In the genomic region with DNA sequence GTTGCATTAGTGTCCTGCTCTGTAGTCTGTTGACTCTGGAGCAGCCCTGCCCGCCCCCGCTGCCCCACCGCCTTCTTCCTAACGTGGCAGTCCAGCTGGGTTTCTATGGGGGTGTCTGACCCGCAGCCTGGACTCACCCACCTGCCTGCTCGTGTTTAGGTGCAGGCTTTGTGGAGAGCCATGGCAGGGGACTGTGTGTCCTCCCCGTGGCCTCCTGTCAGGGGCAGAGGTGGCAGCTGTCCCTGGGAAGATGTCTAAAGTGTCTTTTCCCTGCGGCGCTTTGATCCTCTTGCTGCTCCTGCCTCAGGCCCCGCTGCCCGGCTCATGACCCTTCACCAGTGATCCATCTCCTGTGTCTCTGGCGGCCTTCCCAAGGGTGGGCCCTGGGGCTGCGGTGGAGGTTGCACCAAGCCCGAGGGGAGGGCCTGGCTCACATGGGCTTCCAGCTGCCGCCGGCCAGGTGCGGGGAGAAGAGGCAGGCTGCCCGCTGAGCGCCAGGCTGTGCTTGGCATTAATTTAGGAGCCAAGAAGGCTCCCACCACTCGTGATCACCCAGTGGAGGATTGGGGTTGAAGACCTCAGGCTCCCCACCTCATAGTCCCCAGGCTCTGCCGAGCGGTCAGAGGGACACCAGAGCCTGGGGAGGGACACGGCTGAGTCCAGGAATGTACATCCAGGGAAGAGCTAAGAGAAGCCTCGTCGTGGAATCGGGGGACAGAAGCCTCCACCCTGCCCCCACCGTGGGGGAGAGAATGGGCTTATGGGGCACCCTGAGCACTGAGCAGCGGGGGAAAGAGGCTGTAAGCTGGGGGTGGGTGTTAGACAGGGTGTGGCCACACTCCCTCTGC, we compare ENCODE assay signal across 2 cellular contexts.
TF ChIP-seq lines count a peak whose summit lies in the region.

No MANE protein-coding gene starts in this region.

TF ChIP-seq in WTC11, 78 proteins besides CTCF, POLR2A, EP300 and RAD21 (continued from another document):
- TF ChIP-seq ZNF263 (CRISPR knock-in tag; IDR thresholded peaks at IDR 0.05; ENCODE audit: low read depth) (no peak), NFATC4 (CRISPR knock-in tag; IDR thresholded peaks at IDR 0.05) (no peak), GRHL2 (CRISPR knock-in tag; IDR thresholded peaks at IDR 0.05; ENCODE audit: insufficient replicate concordance, severe bottlenecking) (no peak), ATF1 (CRISPR knock-in tag; IDR thresholded peaks at IDR 0.05) (no peak), TCF7 (CRISPR knock-in tag; IDR thresholded peaks at IDR 0.05; ENCODE audit: low read depth) (no peak), AFF4 (CRISPR knock-in tag; IDR thresholded peaks at IDR 0.05; ENCODE audit: borderline replicate concordance) (no peak), ZNF121 (CRISPR knock-in tag; IDR thresholded peaks at IDR 0.05) (no peak), CBFB (CRISPR knock-in tag; IDR thresholded peaks at IDR 0.05; ENCODE audit: low read depth) (no peak), USF1 (CRISPR knock-in tag; IDR thresholded peaks at IDR 0.05) (no peak), SOX15 (CRISPR knock-in tag; IDR thresholded peaks at IDR 0.05) (no peak), OVOL2 (CRISPR knock-in tag; IDR thresholded peaks at IDR 0.05; ENCODE audit: borderline replicate concordance) (no peak)
- TF ChIP-seq, protein P1, sequence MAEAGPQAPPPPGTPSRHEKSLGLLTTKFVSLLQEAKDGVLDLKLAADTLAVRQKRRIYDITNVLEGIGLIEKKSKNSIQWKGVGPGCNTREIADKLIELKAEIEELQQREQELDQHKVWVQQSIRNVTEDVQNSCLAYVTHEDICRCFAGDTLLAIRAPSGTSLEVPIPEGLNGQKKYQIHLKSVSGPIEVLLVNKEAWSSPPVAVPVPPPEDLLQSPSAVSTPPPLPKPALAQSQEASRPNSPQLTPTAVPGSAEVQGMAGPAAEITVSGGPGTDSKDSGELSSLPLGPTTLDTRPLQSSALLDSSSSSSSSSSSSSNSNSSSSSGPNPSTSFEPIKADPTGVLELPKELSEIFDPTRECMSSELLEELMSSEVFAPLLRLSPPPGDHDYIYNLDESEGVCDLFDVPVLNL (CRISPR knock-in tag; IDR thresholded peaks at IDR 0.05; ENCODE audit: borderline replicate concordance, low read depth) = no peak
- TF ChIP-seq, protein P2, sequence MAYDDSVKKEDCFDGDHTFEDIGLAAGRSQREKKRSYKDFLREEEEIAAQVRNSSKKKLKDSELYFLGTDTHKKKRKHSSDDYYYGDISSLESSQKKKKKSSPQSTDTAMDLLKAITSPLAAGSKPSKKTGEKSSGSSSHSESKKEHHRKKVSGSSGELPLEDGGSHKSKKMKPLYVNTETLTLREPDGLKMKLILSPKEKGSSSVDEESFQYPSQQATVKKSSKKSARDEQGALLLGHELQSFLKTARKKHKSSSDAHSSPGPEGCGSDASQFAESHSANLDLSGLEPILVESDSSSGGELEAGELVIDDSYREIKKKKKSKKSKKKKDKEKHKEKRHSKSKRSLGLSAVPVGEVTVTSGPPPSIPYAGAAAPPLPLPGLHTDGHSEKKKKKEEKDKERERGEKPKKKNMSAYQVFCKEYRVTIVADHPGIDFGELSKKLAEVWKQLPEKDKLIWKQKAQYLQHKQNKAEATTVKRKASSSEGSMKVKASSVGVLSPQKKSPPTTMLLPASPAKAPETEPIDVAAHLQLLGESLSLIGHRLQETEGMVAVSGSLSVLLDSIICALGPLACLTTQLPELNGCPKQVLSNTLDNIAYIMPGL (CRISPR knock-in tag; IDR thresholded peaks at IDR 0.05) = no peak

TF ChIP-seq in HepG2, 621 proteins besides CTCF, POLR2A, EP300 and RAD21 (continued from another document and continues in another):
- TF ChIP-seq, protein P3, sequence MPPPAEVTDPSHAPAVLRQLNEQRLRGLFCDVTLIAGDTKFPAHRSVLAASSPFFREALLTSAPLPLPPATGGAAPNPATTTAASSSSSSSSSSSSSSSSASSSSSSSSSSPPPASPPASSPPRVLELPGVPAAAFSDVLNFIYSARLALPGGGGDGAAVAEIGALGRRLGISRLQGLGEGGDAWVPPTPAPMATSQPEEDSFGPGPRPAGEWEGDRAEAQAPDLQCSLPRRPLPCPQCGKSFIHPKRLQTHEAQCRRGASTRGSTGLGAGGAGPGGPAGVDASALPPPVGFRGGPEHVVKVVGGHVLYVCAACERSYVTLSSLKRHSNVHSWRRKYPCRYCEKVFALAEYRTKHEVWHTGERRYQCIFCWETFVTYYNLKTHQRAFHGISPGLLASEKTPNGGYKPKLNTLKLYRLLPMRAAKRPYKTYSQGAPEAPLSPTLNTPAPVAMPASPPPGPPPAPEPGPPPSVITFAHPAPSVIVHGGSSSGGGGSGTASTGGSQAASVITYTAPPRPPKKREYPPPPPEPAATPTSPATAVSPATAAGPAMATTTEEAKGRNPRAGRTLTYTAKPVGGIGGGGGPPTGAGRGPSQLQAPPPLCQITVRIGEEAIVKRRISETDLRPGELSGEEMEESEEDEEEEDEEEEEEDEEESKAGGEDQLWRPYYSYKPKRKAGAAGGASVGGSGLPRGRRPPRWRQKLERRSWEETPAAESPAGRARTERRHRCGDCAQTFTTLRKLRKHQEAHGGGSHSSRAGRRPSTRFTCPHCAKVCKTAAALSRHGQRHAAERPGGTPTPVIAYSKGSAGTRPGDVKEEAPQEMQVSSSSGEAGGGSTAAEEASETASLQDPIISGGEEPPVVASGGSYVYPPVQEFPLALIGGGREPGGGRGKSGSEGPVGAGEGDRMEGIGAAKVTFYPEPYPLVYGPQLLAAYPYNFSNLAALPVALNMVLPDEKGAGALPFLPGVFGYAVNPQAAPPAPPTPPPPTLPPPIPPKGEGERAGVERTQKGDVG (CRISPR knock-in tag; IDR thresholded peaks at IDR 0.05; ENCODE audit: borderline replicate concordance) = peak; percentile 96; the same call in 1 of the 2 replicates
- TF ChIP-seq FOXA3 (CRISPR knock-in tag; IDR thresholded peaks at IDR 0.05) (peak; percentile 70), KLF11 (CRISPR knock-in tag; IDR thresholded peaks at IDR 0.05) (peak; percentile 45; the same call in 1 of the 2 replicates), MXD4 (CRISPR knock-in tag; IDR thresholded peaks at IDR 0.05) (peak; percentile 93; the same call in 1 of the 2 replicates), TEAD3 (CRISPR knock-in tag; optimal IDR thresholded peaks at IDR 0.05; ENCODE audit: borderline replicate concordance) (peak; percentile 44), ZNF18 (CRISPR knock-in tag; IDR thresholded peaks at IDR 0.05; ENCODE audit: insufficient replicate concordance) (peak; percentile 75), FOXA1 (IDR thresholded peaks at IDR 0.05) (no peak), FOXA1 (CRISPR knock-in tag; IDR thresholded peaks at IDR 0.05) (peak; percentile 62), TCF12 (IDR thresholded peaks at IDR 0.05) (no peak), TCF12 (CRISPR knock-in tag; IDR thresholded peaks at IDR 0.05) (0 out of 2 replicates have a peak, but pooled peaks have one; percentile 56), ZNF260 (CRISPR knock-in tag; IDR thresholded peaks at IDR 0.05; ENCODE audit: borderline replicate concordance, low read depth) (no peak), PRDM10 (CRISPR knock-in tag; IDR thresholded peaks at IDR 0.05; ENCODE audit: low read depth) (peak; percentile 64; the same call in 1 of the 2 replicates), ZNF746 (CRISPR knock-in tag; IDR thresholded peaks at IDR 0.05) (peak; percentile 83; the same call in 1 of the 2 replicates), SP4 (CRISPR knock-in tag; IDR thresholded peaks at IDR 0.05) (peak; percentile 36; the same call in 1 of the 2 replicates), FOXO1 (CRISPR knock-in tag; IDR thresholded peaks at IDR 0.05) (0 out of 2 replicates have a peak, but pooled peaks have one; percentile 12), ZNF275 (CRISPR knock-in tag; IDR thresholded peaks at IDR 0.05; ENCODE audit: borderline replicate concordance) (peak; percentile 59; the same call in 1 of the 2 replicates), ZNF382 (CRISPR knock-in tag; IDR thresholded peaks at IDR 0.05; ENCODE audit: borderline replicate concordance) (no peak), TARDBP (CRISPR knock-in tag; IDR thresholded peaks at IDR 0.05) (peak; percentile 85)
- TF ChIP-seq, protein P4, sequence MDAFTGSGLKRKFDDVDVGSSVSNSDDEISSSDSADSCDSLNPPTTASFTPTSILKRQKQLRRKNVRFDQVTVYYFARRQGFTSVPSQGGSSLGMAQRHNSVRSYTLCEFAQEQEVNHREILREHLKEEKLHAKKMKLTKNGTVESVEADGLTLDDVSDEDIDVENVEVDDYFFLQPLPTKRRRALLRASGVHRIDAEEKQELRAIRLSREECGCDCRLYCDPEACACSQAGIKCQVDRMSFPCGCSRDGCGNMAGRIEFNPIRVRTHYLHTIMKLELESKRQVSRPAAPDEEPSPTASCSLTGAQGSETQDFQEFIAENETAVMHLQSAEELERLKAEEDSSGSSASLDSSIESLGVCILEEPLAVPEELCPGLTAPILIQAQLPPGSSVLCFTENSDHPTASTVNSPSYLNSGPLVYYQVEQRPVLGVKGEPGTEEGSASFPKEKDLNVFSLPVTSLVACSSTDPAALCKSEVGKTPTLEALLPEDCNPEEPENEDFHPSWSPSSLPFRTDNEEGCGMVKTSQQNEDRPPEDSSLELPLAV (CRISPR knock-in tag; conservative IDR thresholded peaks at IDR 0.05; ENCODE audit: low read depth) = no peak
- TF ChIP-seq, protein P5, sequence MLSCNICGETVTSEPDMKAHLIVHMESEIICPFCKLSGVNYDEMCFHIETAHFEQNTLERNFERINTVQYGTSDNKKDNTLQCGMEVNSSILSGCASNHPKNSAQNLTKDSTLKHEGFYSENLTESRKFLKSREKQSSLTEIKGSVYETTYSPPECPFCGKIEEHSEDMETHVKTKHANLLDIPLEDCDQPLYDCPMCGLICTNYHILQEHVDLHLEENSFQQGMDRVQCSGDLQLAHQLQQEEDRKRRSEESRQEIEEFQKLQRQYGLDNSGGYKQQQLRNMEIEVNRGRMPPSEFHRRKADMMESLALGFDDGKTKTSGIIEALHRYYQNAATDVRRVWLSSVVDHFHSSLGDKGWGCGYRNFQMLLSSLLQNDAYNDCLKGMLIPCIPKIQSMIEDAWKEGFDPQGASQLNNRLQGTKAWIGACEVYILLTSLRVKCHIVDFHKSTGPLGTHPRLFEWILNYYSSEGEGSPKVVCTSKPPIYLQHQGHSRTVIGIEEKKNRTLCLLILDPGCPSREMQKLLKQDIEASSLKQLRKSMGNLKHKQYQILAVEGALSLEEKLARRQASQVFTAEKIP (CRISPR knock-in tag; IDR thresholded peaks at IDR 0.05; ENCODE audit: borderline replicate concordance) = no peak
- TF ChIP-seq, protein P6, sequence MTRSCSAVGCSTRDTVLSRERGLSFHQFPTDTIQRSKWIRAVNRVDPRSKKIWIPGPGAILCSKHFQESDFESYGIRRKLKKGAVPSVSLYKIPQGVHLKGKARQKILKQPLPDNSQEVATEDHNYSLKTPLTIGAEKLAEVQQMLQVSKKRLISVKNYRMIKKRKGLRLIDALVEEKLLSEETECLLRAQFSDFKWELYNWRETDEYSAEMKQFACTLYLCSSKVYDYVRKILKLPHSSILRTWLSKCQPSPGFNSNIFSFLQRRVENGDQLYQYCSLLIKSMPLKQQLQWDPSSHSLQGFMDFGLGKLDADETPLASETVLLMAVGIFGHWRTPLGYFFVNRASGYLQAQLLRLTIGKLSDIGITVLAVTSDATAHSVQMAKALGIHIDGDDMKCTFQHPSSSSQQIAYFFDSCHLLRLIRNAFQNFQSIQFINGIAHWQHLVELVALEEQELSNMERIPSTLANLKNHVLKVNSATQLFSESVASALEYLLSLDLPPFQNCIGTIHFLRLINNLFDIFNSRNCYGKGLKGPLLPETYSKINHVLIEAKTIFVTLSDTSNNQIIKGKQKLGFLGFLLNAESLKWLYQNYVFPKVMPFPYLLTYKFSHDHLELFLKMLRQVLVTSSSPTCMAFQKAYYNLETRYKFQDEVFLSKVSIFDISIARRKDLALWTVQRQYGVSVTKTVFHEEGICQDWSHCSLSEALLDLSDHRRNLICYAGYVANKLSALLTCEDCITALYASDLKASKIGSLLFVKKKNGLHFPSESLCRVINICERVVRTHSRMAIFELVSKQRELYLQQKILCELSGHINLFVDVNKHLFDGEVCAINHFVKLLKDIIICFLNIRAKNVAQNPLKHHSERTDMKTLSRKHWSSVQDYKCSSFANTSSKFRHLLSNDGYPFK (CRISPR knock-in tag; IDR thresholded peaks at IDR 0.05; ENCODE audit: borderline replicate concordance) = peak; percentile 86
